8 cellular contexts compared by ENCODE assay signal in the genomic region with DNA sequence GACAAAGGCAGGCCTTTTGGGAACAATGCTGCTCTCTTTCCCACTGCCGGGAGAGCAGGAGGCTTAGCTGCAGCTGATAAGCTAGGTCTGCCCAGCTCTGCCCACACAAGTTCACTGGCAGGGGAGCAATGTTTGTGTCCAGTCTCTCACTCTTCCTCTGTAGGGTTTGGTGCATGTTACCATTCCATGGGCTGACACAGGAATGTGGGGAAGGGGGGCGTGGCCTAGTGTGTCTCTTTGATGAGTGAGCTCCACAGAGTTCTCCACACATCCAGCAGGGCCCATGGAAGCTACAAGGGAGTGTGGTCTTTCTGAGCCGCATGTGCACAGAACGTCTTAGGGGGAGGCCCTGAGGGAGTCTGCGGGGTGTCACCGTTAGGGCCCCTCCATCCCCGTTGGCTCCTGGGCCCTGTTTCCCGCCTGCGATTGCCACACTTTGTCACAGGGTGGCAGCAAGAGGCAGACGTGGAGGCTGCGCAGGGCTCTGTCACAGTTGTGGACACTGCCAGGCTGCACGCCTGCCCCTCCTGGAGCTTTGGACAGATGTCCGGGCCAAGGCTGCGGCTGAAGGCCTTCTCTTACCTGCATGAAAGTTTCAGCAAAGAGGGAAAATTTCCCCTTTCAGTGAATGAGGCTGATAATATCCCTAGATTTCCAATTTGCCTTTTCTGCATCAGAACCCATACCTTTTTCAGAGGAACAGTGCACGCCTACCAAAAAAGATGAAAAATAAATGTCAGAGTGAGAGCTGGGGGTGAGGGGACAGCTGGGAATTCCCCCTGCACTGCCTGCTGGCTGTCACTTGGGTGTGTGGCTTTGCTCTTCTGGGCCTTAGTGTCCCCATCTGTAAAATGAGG. TPM values are rescaled to one million over a fixed set of nuclear protein-coding genes. Genes with fewer than 3 reads are reported as not detected.
DNase-seq lines count a peak whose midpoint lies in the region; ATAC-seq and TF ChIP-seq lines count a peak whose summit lies in the region.

No MANE protein-coding gene starts in this region.

- H3K27ac Mint-ChIP-seq in activated CD8-positive, alpha-beta memory T cell treated with anti-CD3 and anti-CD28 coated beads, Interleukin-2, amount 10 ng/mL, durations not matched to agents 7 days and 5 days, result no peak overlapping the region

- TF ChIP-seq CTCF in choroid plexus epithelial cell (conservative IDR thresholded peaks at IDR 0.05; ENCODE audit: low read depth, low read length), result peak; percentile 12

- H3K4me3 ChIP-seq in choroid plexus epithelial cell (ENCODE audit: low read depth, low read length), result no peak overlapping the region

- H3K9me3 Mint-ChIP-seq in activated CD8-positive, alpha-beta memory T cell treated with anti-CD3 and anti-CD28 coated beads, Interleukin-2, amount 10 ng/mL, durations not matched to agents 7 days and 5 days (ENCODE audit: low read depth), result no peaks in the 10 kb centered on the region

- H3K27me3 Mint-ChIP-seq in activated CD8-positive, alpha-beta memory T cell treated with anti-CD3 and anti-CD28 coated beads, Interleukin-2, amount 10 ng/mL, durations not matched to agents 7 days and 5 days, result peaks cover 2% of the 10 kb centered on the region

- H3K4me3 Mint-ChIP-seq in activated CD8-positive, alpha-beta memory T cell treated with anti-CD3 and anti-CD28 coated beads, Interleukin-2, amount 10 ng/mL, durations not matched to agents 7 days and 5 days, result no peak overlapping the region

- no peaks in the 10 kb centered on the region for H3K36me3 Mint-ChIP-seq in activated CD8-positive, alpha-beta memory T cell treated with anti-CD3 and anti-CD28 coated beads, Interleukin-2, amount 10 ng/mL, durations not matched to agents 7 days and 5 days

- CTCF ChIA-PET in activated CD8-positive, alpha-beta memory T cell treated with anti-CD3 and anti-CD28 coated beads, Interleukin-2, amount 10 ng/mL, durations not matched to agents 7 days and 5 days (lab: Charles Lee), result no interaction called here

- no peak for ATAC-seq in activated CD8-positive, alpha-beta memory T cell treated with anti-CD3 and anti-CD28 coated beads, Interleukin-2, amount 10 ng/mL, durations not matched to agents 7 days and 5 days
- ATAC-seq in GM21786 (IDR thresholded peaks at IDR 0.05; ENCODE audit: unreplicated experiment), result no peak
- no peak for ATAC-seq in GM21528 (IDR thresholded peaks at IDR 0.05; ENCODE audit: low FRiP score, unreplicated experiment)
- no peak for ATAC-seq in GM18873 (IDR thresholded peaks at IDR 0.05; ENCODE audit: low FRiP score, unreplicated experiment)

- DNase-seq in activated CD8-positive, alpha-beta memory T cell treated with anti-CD3 and anti-CD28 coated beads, Interleukin-2, amount 50 U/mL, for 48 hours, result peak; percentile 51
- DNase-seq in activated CD8-positive, alpha-beta memory T cell treated with anti-CD3 and anti-CD28 coated beads, Interleukin-2, amount 10 ng/mL, durations not matched to agents 7 days and 5 days, result no peak
- DNase-seq in NCI-H510A (lab: John Stamatoyannopoulos, UW) (peak; percentile 13), choroid plexus epithelial cell (ENCODE audit: low read depth) (no peak), middle frontal gyrus (ENCODE audit: extremely low spot score, low spot score) (peak; percentile 22)

- no peaks in the 10 kb centered on the region for H3K4me1 Mint-ChIP-seq in activated CD8-positive, alpha-beta memory T cell treated with anti-CD3 and anti-CD28 coated beads, Interleukin-2, amount 10 ng/mL, durations not matched to agents 7 days and 5 days

RNA-seq across cellular contexts. Expression of gene CACNA2D3, which starts 24.3 kb away (rescaled TPM):
- not detected for total RNA-seq in activated CD8-positive, alpha-beta memory T cell treated with anti-CD3 and anti-CD28 coated beads, Interleukin-2, amount 10 ng/mL, durations not matched to agents 7 days and 5 days

Comparison
In these comparisons a context has a peak if more than half of its experiments do, and no peak if none do; other contexts are left out.
1. DNase-seq: peak in activated CD8-positive, alpha-beta memory T cell treated with anti-CD3 and anti-CD28 coated beads, Interleukin-2, amount 50 U/mL, for 48 hours (single experiment), NCI-H510A (single experiment) and middle frontal gyrus (single experiment); none in activated CD8-positive, alpha-beta memory T cell treated with anti-CD3 and anti-CD28 coated beads, Interleukin-2, amount 10 ng/mL, durations not matched to agents 7 days and 5 days (single experiment) and choroid plexus epithelial cell (single experiment).